In genomic region chr20:22757424-22758189, GRCh38 we compare ENCODE assay signal across 29 cellular contexts.
DNase-seq lines count a peak whose midpoint lies in the region; FAIRE-seq and TF ChIP-seq lines count a peak whose summit lies in the region.
"Had no signal": no experiment of that assay in that cellular context is flagged by ENCODE, and none has a peak within 500 bp of the region (broad histone marks: within the 10 kb centered on the region; RNA-seq: fewer than 3 reads in every experiment).

No MANE protein-coding gene starts in this region.

- no peak overlapping the region for H2BK12ac ChIP-seq in trophoblast cell (ENCODE audit: low read length)

- intact Hi-C loops in CD14-positive monocyte (cut with micrococcal nuclease), result no loop called here

- H3K18ac ChIP-seq in trophoblast cell (ENCODE audit: low read length), result no peak overlapping the region

- no peak overlapping the region for H3K27ac Mint-ChIP-seq in progenitor cell of endocrine pancreas
- no peak overlapping the region for H3K27ac Mint-ChIP-seq in CD14-positive monocyte
- H3K27ac Mint-ChIP-seq: activated CD4-positive, alpha-beta T cell treated with anti-CD3 and anti-CD28 coated beads, Interleukin-2, amount 10 ng/mL, durations not matched to agents 24 days and 14 days; activated naive CD4-positive, alpha-beta T cell treated with anti-CD3 and anti-CD28 coated beads, Interleukin-2, amount 50 U/mL, for 24 hours; nephron; WTC11 had no signal

- H3K23ac ChIP-seq in trophoblast cell (ENCODE audit: low read length), result no peak overlapping the region

- DNase-seq in CMK (ENCODE audit: low read depth), result peak; percentile 26
- peak; percentile 66 for DNase-seq in M059J (ENCODE audit: low read depth)
- no peak for DNase-seq in bronchial epithelial cell (ENCODE audit: low read depth)
- peak; percentile 11 to 26 for DNase-seq in trophoblast cell
- no peak for DNase-seq in progenitor cell of endocrine pancreas (ENCODE audit: low spot score, unreplicated experiment)
- DNase-seq in NCI-H2107 (lab: John Stamatoyannopoulos, UW), result no peak
- DNase-seq in CD14-positive monocyte (ENCODE audit: low spot score), result no peak
- DNase-seq: activated CD4-positive, alpha-beta T cell treated with anti-CD3 and anti-CD28 coated beads, Interleukin-2, amount 10 ng/mL, durations not matched to agents 24 days and 14 days; amniotic stem cell; C1 segment of cervical spinal cord; Caco-2; GM23248; hypothalamus; KG1; left colon; mammary epithelial cell; mucosa of descending colon; NCI-H1417 treated with DMSO at 0.1 percent for 48 hours; NCI-H345; SHP77; stimulated activated naive CD4-positive, alpha-beta T cell treated with Interleukin-2 at 50 U/mL for 16 hours; T1000; uterus had no signal

- H4K12ac ChIP-seq in trophoblast cell (ENCODE audit: low read depth, low read length), result no peak overlapping the region

- H3K4me3 ChIP-seq in bronchial epithelial cell (ENCODE audit: low read depth, low read length) (no peak overlapping the region), trophoblast cell (ENCODE audit: low read depth, low read length) (no peak overlapping the region)
- H3K4me3 ChIP-seq: breast epithelium, GM23248, mucosa of descending colon, smooth muscle cell, uterus had no signal

- FAIRE-seq in bronchial epithelial cell (lab: Jason Lieb, UNC), result peak; percentile 88

- no peak overlapping the region for H3K14ac ChIP-seq in trophoblast cell (ENCODE audit: low read length)

- no peak overlapping the region for H3K4me3 Mint-ChIP-seq in progenitor cell of endocrine pancreas (ENCODE audit: low read depth)
- H3K4me3 Mint-ChIP-seq in CD14-positive monocyte, result no peak overlapping the region
- H3K4me3 Mint-ChIP-seq: activated CD4-positive, alpha-beta T cell treated with anti-CD3 and anti-CD28 coated beads, Interleukin-2, amount 10 ng/mL, durations not matched to agents 24 days and 14 days; activated naive CD4-positive, alpha-beta T cell treated with anti-CD3 and anti-CD28 coated beads, Interleukin-2, amount 50 U/mL, for 24 hours; nephron; WTC11 had no signal

- H3K9me3 Mint-ChIP-seq in progenitor cell of endocrine pancreas (ENCODE audit: low read depth) (no peaks in the 10 kb centered on the region), CD14-positive monocyte (peaks cover 0 to 1% (median 0%) of the 10 kb centered on the region in 7 donors)
- H3K9me3 Mint-ChIP-seq: activated CD4-positive, alpha-beta T cell treated with anti-CD3 and anti-CD28 coated beads, Interleukin-2, amount 10 ng/mL, durations not matched to agents 24 days and 14 days; nephron; WTC11 had no signal

- no peak overlapping the region for H3K27ac ChIP-seq in trophoblast cell (ENCODE audit: low read depth, low read length)
- H3K27ac ChIP-seq: epithelial cell of prostate, GM23248, uterus had no signal

- H3K79me1 ChIP-seq in trophoblast cell (ENCODE audit: low read length), result peaks cover 4% of the 10 kb centered on the region

- H3K27me3 ChIP-seq in bronchial epithelial cell (ENCODE audit: control insufficient read depth, insufficient read depth, low read length) (no peaks in the 10 kb centered on the region), trophoblast cell (ENCODE audit: insufficient read depth, low read length) (no peaks in the 10 kb centered on the region)
- H3K27me3 ChIP-seq: breast epithelium, uterus had no signal

- no peak overlapping the region for H3K4ac ChIP-seq in trophoblast cell (ENCODE audit: low read depth, low read length)

- peaks cover 1 to 10% of the 10 kb centered on the region in 2 experiments for H3K4me1 ChIP-seq in trophoblast cell (ENCODE audit: control insufficient read depth in 1 of 2, insufficient read depth in 2 of 2, low read length in 2 of 2)
- H3K4me1 ChIP-seq: breast epithelium, uterus had no signal

- H3K4me1 Mint-ChIP-seq in progenitor cell of endocrine pancreas (ENCODE audit: low read depth), result no peaks in the 10 kb centered on the region
- no peaks in the 10 kb centered on the region for H3K4me1 Mint-ChIP-seq in CD14-positive monocyte
- H3K4me1 Mint-ChIP-seq: activated CD4-positive, alpha-beta T cell treated with anti-CD3 and anti-CD28 coated beads, Interleukin-2, amount 10 ng/mL, durations not matched to agents 24 days and 14 days; activated naive CD4-positive, alpha-beta T cell treated with anti-CD3 and anti-CD28 coated beads, Interleukin-2, amount 50 U/mL, for 24 hours; nephron had no signal

- H3K9ac ChIP-seq in trophoblast cell (ENCODE audit: low read length), result no peak overlapping the region
- H3K9ac ChIP-seq: GM23248 had no signal

- H2BK5ac ChIP-seq in trophoblast cell (ENCODE audit: low read depth, low read length, poor library complexity), result no peak overlapping the region

- H4K91ac ChIP-seq in trophoblast cell (ENCODE audit: low read depth, low read length), result no peak overlapping the region

- no peaks in the 10 kb centered on the region for H3K36me3 Mint-ChIP-seq in progenitor cell of endocrine pancreas (ENCODE audit: insufficient read depth)
- no peaks in the 10 kb centered on the region for H3K36me3 Mint-ChIP-seq in CD14-positive monocyte
- H3K36me3 Mint-ChIP-seq: activated naive CD4-positive, alpha-beta T cell treated with anti-CD3 and anti-CD28 coated beads, Interleukin-2, amount 50 U/mL, for 24 hours; WTC11 had no signal

- peaks cover 3% of the 10 kb centered on the region for H3K9me3 ChIP-seq in trophoblast cell (ENCODE audit: insufficient read depth, low read depth, low read length)
- H3K9me3 ChIP-seq: breast epithelium, Caco-2, mucosa of descending colon, uterus had no signal

- no CpG with 5 or more reads among the region's 11 CpGs for WGBS in trophoblast cell (ENCODE audit: extremely low coverage, insufficient coverage, insufficient read length)

- TF ChIP-seq CTCF in bronchial epithelial cell (IDR thresholded peaks at IDR 0.05; ENCODE audit: insufficient read depth, low read length, severe bottlenecking) (no peak), progenitor cell of endocrine pancreas (IDR thresholded peaks at IDR 0.05; ENCODE audit: unreplicated experiment) (no peak), CD14-positive monocyte (IDR thresholded peaks at IDR 0.05) (no peak)

- H3K4me2 ChIP-seq in trophoblast cell (ENCODE audit: low read length), result no peak overlapping the region
- H3K4me2 ChIP-seq: smooth muscle cell had no signal

- H3K79me2 ChIP-seq in trophoblast cell (ENCODE audit: control insufficient read depth, insufficient read depth, low read length, poor library complexity), result no peaks in the 10 kb centered on the region

- no peaks in the 10 kb centered on the region for H3K36me3 ChIP-seq in bronchial epithelial cell (ENCODE audit: control insufficient read depth, insufficient read depth, low read length)
- H3K36me3 ChIP-seq in trophoblast cell (ENCODE audit: control insufficient read depth in 1 of 2, insufficient read depth in 2 of 2, low read length in 2 of 2), result no peaks in the 10 kb centered on the region
- H3K36me3 ChIP-seq: breast epithelium, uterus had no signal

- H2BK120ac ChIP-seq in trophoblast cell (ENCODE audit: insufficient read depth, low read length, poor library complexity), result no peak overlapping the region

- H3K27me3 Mint-ChIP-seq in progenitor cell of endocrine pancreas, result peaks cover 14% of the 10 kb centered on the region
- peaks cover 0 to 2% (median 0%) of the 10 kb centered on the region in 3 donors for H3K27me3 Mint-ChIP-seq in CD14-positive monocyte (ENCODE audit: low read depth in 3 of 3)
- H3K27me3 Mint-ChIP-seq: activated CD4-positive, alpha-beta T cell treated with anti-CD3 and anti-CD28 coated beads, Interleukin-2, amount 10 ng/mL, durations not matched to agents 24 days and 14 days; activated naive CD4-positive, alpha-beta T cell treated with anti-CD3 and anti-CD28 coated beads, Interleukin-2, amount 50 U/mL, for 24 hours had no signal

- no peak overlapping the region for H2AFZ ChIP-seq in trophoblast cell (ENCODE audit: insufficient read depth, low read length, poor library complexity)
- H2AFZ ChIP-seq: GM23248 had no signal

- H4K8ac ChIP-seq in trophoblast cell (ENCODE audit: low read depth, low read length), result no peak overlapping the region

- H2AK5ac ChIP-seq in trophoblast cell (ENCODE audit: low read length), result no peak overlapping the region

Comparison
In these comparisons a context has a peak if more than half of its experiments do, and no peak if none do; other contexts are left out.
1. DNase-seq: peak in CMK (single experiment), M059J (single experiment) and trophoblast cell (2 of 2); none in bronchial epithelial cell (single experiment), progenitor cell of endocrine pancreas (single experiment), NCI-H2107 (single experiment) and CD14-positive monocyte (single experiment).